In the genomic region with DNA sequence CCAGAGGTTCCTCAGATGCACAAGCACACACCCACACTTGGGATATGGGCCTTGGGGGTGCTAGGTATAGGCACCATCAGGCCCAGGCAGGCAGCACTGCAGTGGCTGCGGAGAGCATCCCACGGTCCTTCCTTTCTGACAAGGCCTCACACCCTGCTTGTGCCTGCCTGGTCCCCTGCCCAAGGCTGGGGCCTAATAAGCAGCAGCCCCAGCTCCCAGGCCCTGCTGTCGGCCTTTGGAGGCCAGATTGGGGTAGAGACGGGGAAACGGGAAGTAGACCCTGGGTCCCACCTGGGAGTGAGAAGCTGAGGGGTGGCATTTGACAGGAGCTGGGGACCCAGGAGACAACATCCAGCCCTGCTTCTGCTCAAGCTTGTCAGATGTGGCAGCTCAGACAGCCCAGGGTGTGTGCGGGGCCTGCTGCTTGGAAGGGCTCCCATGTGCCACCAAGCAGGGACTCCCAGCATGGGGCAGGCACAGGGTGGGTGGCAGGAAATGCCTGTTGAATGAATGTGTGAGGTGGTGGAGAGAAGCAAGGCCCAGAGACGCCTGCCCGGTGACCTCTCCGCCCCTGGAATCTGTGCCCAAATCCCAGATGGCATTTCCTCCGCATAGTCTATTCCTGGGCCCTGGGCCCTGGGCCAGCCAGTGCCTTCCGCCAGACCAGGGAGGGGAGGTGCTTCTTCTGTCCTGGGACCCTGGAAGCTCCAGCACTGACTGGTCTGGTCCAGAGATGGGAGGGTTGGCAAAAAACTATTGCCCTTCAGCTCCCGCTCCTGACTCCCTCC, we compare ENCODE assay signal across 9 cellular contexts. TPM values are rescaled to one million over a fixed set of nuclear protein-coding genes. Genes with fewer than 3 reads are reported as not detected.
DNase-seq lines count a peak whose midpoint lies in the region; ATAC-seq and TF ChIP-seq lines count a peak whose summit lies in the region.
"Had no signal": no experiment of that assay in that cellular context is flagged by ENCODE, and none has a peak within 500 bp of the region (broad histone marks: within the 10 kb centered on the region; RNA-seq: fewer than 3 reads in every experiment).

No MANE protein-coding gene starts in this region.

- H3K27me3 ChIP-seq in GM23248 (replicated peaks; ENCODE audit: insufficient read depth): no peaks in the 10 kb centered on the region
- peaks cover 14% of the 10 kb centered on the region for H3K27me3 ChIP-seq in smooth muscle cell (ENCODE audit: low read depth)

- H3K4me3 ChIP-seq in GM23248 (no peak overlapping the region), smooth muscle cell (no peak overlapping the region)
- H3K4me3 ChIP-seq: upper lobe of right lung had no signal

- peak overlapping the region; percentile 31 for H2AFZ ChIP-seq in GM23248
- no peak overlapping the region for H2AFZ ChIP-seq in smooth muscle cell (ENCODE audit: low read depth)

- H3K36me3 ChIP-seq in GM23248 (ENCODE audit: low read depth) (no peaks in the 10 kb centered on the region), smooth muscle cell (ENCODE audit: low read depth) (no peaks in the 10 kb centered on the region)
- H3K36me3 ChIP-seq: upper lobe of right lung had no signal

- 49 to 51% methylated on average over 10 to 12 of the region's 12 CpGs for WGBS in GM23248 (ENCODE audit: low coverage in 1 of 2, low lambda C conversion rate in 2 of 2, missing lambda C conversion rate in 2 of 2), 2 experiments
- 58% methylated on average over 12 of the region's 12 CpGs for WGBS in smooth muscle cell (ENCODE audit: low lambda C conversion rate)

- H3K79me2 ChIP-seq in GM23248 (ENCODE audit: insufficient read depth) (no peaks in the 10 kb centered on the region), smooth muscle cell (ENCODE audit: low read depth) (no peaks in the 10 kb centered on the region)

- no peaks in the 10 kb centered on the region for H3K9me3 ChIP-seq in GM23248 (ENCODE audit: low read depth)
- H3K9me3 ChIP-seq in smooth muscle cell (replicated peaks; ENCODE audit: low read depth): no peaks in the 10 kb centered on the region
- H3K9me3 ChIP-seq: upper lobe of right lung had no signal

- H3K9ac ChIP-seq in GM23248: peak overlapping the region; percentile 37; the same call in 1 of the 2 replicates
- no peak overlapping the region for H3K9ac ChIP-seq in smooth muscle cell (ENCODE audit: low read depth)

- in situ Hi-C loops in GM23248 (cut with MboI): no loop called here

- no peak for ATAC-seq in GM18861 (IDR thresholded peaks at IDR 0.05; ENCODE audit: unreplicated experiment)
- ATAC-seq: upper lobe of right lung had no signal

- no peaks in the 10 kb centered on the region for H3F3A ChIP-seq in GM23248 (ENCODE audit: insufficient read depth)
- no peaks in the 10 kb centered on the region for H3F3A ChIP-seq in smooth muscle cell (ENCODE audit: low read depth)

- no peak for TF ChIP-seq CTCF in smooth muscle cell (IDR thresholded peaks at IDR 0.05; ENCODE audit: borderline replicate concordance, insufficient read depth, poor library complexity, severe bottlenecking)

- intact Hi-C loops in cardiac septum (cut with DNase I): no loop called here

- no peaks in the 10 kb centered on the region for H3K9me2 ChIP-seq in GM23248 (ENCODE audit: insufficient read depth)

- no peaks in the 10 kb centered on the region for H4K20me1 ChIP-seq in GM23248 (ENCODE audit: insufficient read depth)
- H4K20me1 ChIP-seq in smooth muscle cell (ENCODE audit: low read depth): no peaks in the 10 kb centered on the region

- H3K27ac ChIP-seq in GM23248 (peak overlapping the region; percentile 74), smooth muscle cell (ENCODE audit: low read depth) (peak overlapping the region; percentile 59)
- H3K27ac ChIP-seq: upper lobe of right lung had no signal

- DNase-seq in GM23248 (peak; percentile 61), SW480 (ENCODE audit: low spot score) (peak; percentile 47), cardiac septum (ENCODE audit: low spot score) (peak; percentile 86), smooth muscle cell (lab: John Stamatoyannopoulos, UW; ENCODE audit: unreplicated experiment) (no peak), NCI-H2081 treated with DMSO at 0.1 percent for 48 hours (lab: John Stamatoyannopoulos, UW) (no peak)
- no peak for DNase-seq in activated naive CD4-positive, alpha-beta T cell treated with anti-CD3 and anti-CD28 coated beads, Interleukin-2, amount 50 U/mL, for 16 hours
- DNase-seq: effector CD8-positive, alpha-beta T cell; upper lobe of right lung had no signal

- H3K4me2 ChIP-seq in GM23248 (ENCODE audit: unreplicated experiment): peak overlapping the region; percentile 29
- H3K4me2 ChIP-seq in smooth muscle cell: peak overlapping the region; percentile 59

- H3K4me1 ChIP-seq in GM23248 (ENCODE audit: insufficient read depth) (peaks cover 27% of the 10 kb centered on the region), smooth muscle cell (ENCODE audit: low read depth) (no peaks in the 10 kb centered on the region)

RNA-seq across cellular contexts. Expression of a gene that starts 3.5 kb away (rescaled TPM):
- total RNA-seq in GM23248 (2014; rRNA removed; shearing (Covaris generic)): 15.3 and 21.9 TPM in 2 replicates
- polyA plus RNA-seq in GM23248 (2016; fragmentation: Nextera tagmentation; extraction: Ambion mirVana) (35.1 and 35.3 TPM in 2 replicates), smooth muscle cell (37.6 and 118 TPM in 2 replicates)
- total RNA-seq in cardiac septum (1.5 TPM), smooth muscle cell (54.1 and 97.0 TPM in 2 replicates)

RNA-seq across cellular contexts. Expression of a gene that starts 11.0 kb away (rescaled TPM):
- not detected in 2 replicates for total RNA-seq in GM23248 (2014; rRNA removed; shearing (Covaris generic))
- polyA plus RNA-seq in GM23248 (2016; fragmentation: Nextera tagmentation; extraction: Ambion mirVana) (1.1 and 1.7 TPM in 2 replicates), smooth muscle cell (0.55 and 1.7 TPM in 2 replicates)
- total RNA-seq in cardiac septum (0.13 TPM), smooth muscle cell (not detected in 2 replicates)

RNA-seq across cellular contexts. Expression of a gene that starts 13.0 kb away (rescaled TPM):
- 24.9 and 31.6 TPM in 2 replicates for total RNA-seq in GM23248 (2014; rRNA removed; shearing (Covaris generic))
- polyA plus RNA-seq in GM23248 (2016; fragmentation: Nextera tagmentation; extraction: Ambion mirVana) (330 and 346 TPM in 2 replicates), smooth muscle cell (269 and 274 TPM in 2 replicates)
- total RNA-seq in cardiac septum (195 TPM), smooth muscle cell (42.9 and 61.7 TPM in 2 replicates)

RNA-seq across cellular contexts. Expression of a gene that starts 13.3 kb away (rescaled TPM):
- 21.2 and 22.8 TPM in 2 replicates for total RNA-seq in GM23248 (2014; rRNA removed; shearing (Covaris generic))
- polyA plus RNA-seq in GM23248 (2016; fragmentation: Nextera tagmentation; extraction: Ambion mirVana) (21.6 and 25.3 TPM in 2 replicates), smooth muscle cell (26.6 and 29.3 TPM in 2 replicates)
- total RNA-seq in cardiac septum (18.1 TPM), smooth muscle cell (29.3 and 32.0 TPM in 2 replicates)

RNA-seq across cellular contexts. Expression of a gene that starts 33.7 kb away (rescaled TPM):
- total RNA-seq in GM23248 (2014; rRNA removed; shearing (Covaris generic)): not detected in 2 replicates
- polyA plus RNA-seq in GM23248 (2016; fragmentation: Nextera tagmentation; extraction: Ambion mirVana) (not detected in 2 replicates), smooth muscle cell (0.23 TPM in 1 of 2 replicates, not detected in the other)
- total RNA-seq in cardiac septum (3.1 TPM), smooth muscle cell (0.27 TPM in 1 of 2 replicates, not detected in the other)
- total RNA-seq: upper lobe of right lung had no signal

Comparison
In these comparisons a context has a peak if more than half of its experiments do, and no peak if none do; other contexts are left out.
1. DNase-seq: peak in GM23248 (single experiment), SW480 (single experiment) and cardiac septum (single experiment); none in smooth muscle cell (single experiment), NCI-H2081 treated with DMSO at 0.1 percent for 48 hours (single experiment) and activated naive CD4-positive, alpha-beta T cell treated with anti-CD3 and anti-CD28 coated beads, Interleukin-2, amount 50 U/mL, for 16 hours (single experiment).